1 cellular context compared by ENCODE assay signal in genomic region chr2:55241582-55241981, GRCh38. TPM values are rescaled to one million over a fixed set of nuclear protein-coding genes. Genes with fewer than 3 reads are reported as not detected.
"Had no signal": no experiment of that assay in that cellular context is flagged by ENCODE, and none has a peak within 500 bp of the region (broad histone marks: within the 10 kb centered on the region; RNA-seq: fewer than 3 reads in every experiment).

No MANE protein-coding gene starts in this region.

RNA-seq across cellular contexts. Expression of gene CLHC1, which starts 9.5 kb away (rescaled TPM):
- total RNA-seq: ascending aorta had no signal
